Comparison of ENCODE assay signal across 8 cellular contexts in genomic region chr2:241686649-241687425, GRCh38. TPM values are rescaled to one million over a fixed set of nuclear protein-coding genes. Genes with fewer than 3 reads are reported as not detected.
A peak's percentile ranks its signal among the peaks of the same experiment; 100 is the strongest.
DNase-seq lines count a peak whose midpoint lies in the region; ATAC-seq and TF ChIP-seq lines count a peak whose summit lies in the region.

DTYMK (minus strand) TSS chr2:241686815; CDS start chr2:241686783, 32 bp downstream.

- peak within 1 kb of the TSS; percentile 67 for H3K27ac ChIP-seq in RWPE2 (ENCODE audit: poor library complexity, severe bottlenecking)

- peaks cover 3% of the 10 kb centered on the region; the same call in 1 of the 2 replicates for H3K36me3 ChIP-seq in Loucy (ENCODE audit: insufficient read depth, low read length)
- H3K36me3 ChIP-seq in RWPE2 (ENCODE audit: low read depth) = peaks cover 59% of the 10 kb centered on the region

- peak within 1 kb of the TSS; percentile 95 for H3K9ac ChIP-seq in Loucy (ENCODE audit: low read depth, low read length, poor library complexity, severe bottlenecking)

- H3K36me3 Mint-ChIP-seq in activated T-helper 2 cell treated with anti-CD3 and anti-CD28 coated beads, Interferon-gamma antibody, Interleukin-2, Interleukin-4, amounts not matched to agents 10 μg/mL and 5 μg/mL and 100 μg/mL, durations not matched to agents 14 hours and 24 hours and 36 hours (ENCODE audit: low read depth) = peaks cover 50% of the 10 kb centered on the region
- H3K36me3 Mint-ChIP-seq in natural killer cell = no peaks in the 10 kb centered on the region

- peaks cover 15% of the 10 kb centered on the region for H3K4me1 Mint-ChIP-seq in activated T-helper 2 cell treated with anti-CD3 and anti-CD28 coated beads, Interferon-gamma antibody, Interleukin-2, Interleukin-4, amounts not matched to agents 10 μg/mL and 5 μg/mL and 100 μg/mL, durations not matched to agents 14 hours and 24 hours and 36 hours (ENCODE audit: low read depth)
- peaks cover 26 to 28% of the 10 kb centered on the region in 2 donors for H3K4me1 Mint-ChIP-seq in natural killer cell

- peak within 1 kb of the TSS; percentile 96 for H3K27ac Mint-ChIP-seq in activated T-helper 2 cell treated with anti-CD3 and anti-CD28 coated beads, Interferon-gamma antibody, Interleukin-2, Interleukin-4, amounts not matched to agents 10 μg/mL and 5 μg/mL and 100 μg/mL, durations not matched to agents 14 hours and 24 hours and 36 hours
- peak within 1 kb of the TSS; percentile 87 to 88 for H3K27ac Mint-ChIP-seq in natural killer cell

- peaks cover 6% of the 10 kb centered on the region for H4K20me1 ChIP-seq in Loucy (ENCODE audit: insufficient read depth, low read length, poor library complexity, severe bottlenecking)

- H3K9me3 Mint-ChIP-seq in activated T-helper 2 cell treated with anti-CD3 and anti-CD28 coated beads, Interferon-gamma antibody, Interleukin-2, Interleukin-4, amounts not matched to agents 10 μg/mL and 5 μg/mL and 100 μg/mL, durations not matched to agents 14 hours and 24 hours and 36 hours = no peaks in the 10 kb centered on the region
- H3K9me3 Mint-ChIP-seq in natural killer cell = no peaks in the 10 kb centered on the region

- H3K27me3 ChIP-seq in Loucy (ENCODE audit: insufficient read depth, low read length, poor library complexity, severe bottlenecking) (no peaks in the 10 kb centered on the region), RWPE2 (ENCODE audit: insufficient read depth, poor library complexity, severe bottlenecking) (no peaks in the 10 kb centered on the region)

- no peaks in the 10 kb centered on the region for H3K9me2 ChIP-seq in Loucy (replicated peaks; ENCODE audit: low read depth, low read length)

- H3K79me2 ChIP-seq in Loucy (ENCODE audit: insufficient read depth, low read length) = peaks cover 78% of the 10 kb centered on the region

- intact Hi-C loops in activated T-helper 2 cell treated with anti-CD3 and anti-CD28 coated beads, Interferon-gamma antibody, Interleukin-2, Interleukin-4, amounts not matched to agents 10 μg/mL and 5 μg/mL and 100 μg/mL, durations not matched to agents 14 hours and 24 hours and 36 hours (cut with micrococcal nuclease) = loop anchor here (1.0 to 5.0 kb wide), 5 partner anchors 15 to 585 kb away; partner anchors contain the start of genes ATG4B, D2HGDH, ING5 and MTERF4
- intact Hi-C loops in natural killer cell (cut with micrococcal nuclease) = loop anchor here (1.0 to 10.0 kb wide), 4 partner anchors 15 to 372 kb away; partner anchors contain the start of genes HDLBP, ING5 and SEPTIN2

- H3F3A ChIP-seq in Loucy (ENCODE audit: low read depth) = no peaks in the 10 kb centered on the region

- DNase-seq in EH (ENCODE audit: low read depth) (peak; percentile 97), H4 (ENCODE audit: low spot score) (peak; percentile 90), RWPE2 (ENCODE audit: low spot score) (peak; percentile 94), fibroblast of mammary gland (ENCODE audit: low read depth) (peak; percentile 92), natural killer cell (peak; percentile 96)
- DNase-seq in activated T-helper 2 cell treated with anti-CD3 and anti-CD28 coated beads, Interferon-gamma antibody, Interleukin-2, Interleukin-4, amounts not matched to agents 10 μg/mL and 5 μg/mL and 100 μg/mL, durations not matched to agents 14 hours and 24 hours and 36 hours (ENCODE audit: low spot score) = peak; percentile 96
- DNase-seq in stimulated activated naive CD4-positive, alpha-beta T cell treated with Interleukin-2 at 50 U/mL for 16 hours (lab: John Stamatoyannopoulos, UW) = peak; percentile 95

- H3K27me3 Mint-ChIP-seq in activated T-helper 2 cell treated with anti-CD3 and anti-CD28 coated beads, Interferon-gamma antibody, Interleukin-2, Interleukin-4, amounts not matched to agents 10 μg/mL and 5 μg/mL and 100 μg/mL, durations not matched to agents 14 hours and 24 hours and 36 hours (ENCODE audit: low read depth) = no peaks in the 10 kb centered on the region
- no peaks in the 10 kb centered on the region for H3K27me3 Mint-ChIP-seq in natural killer cell (ENCODE audit: low read depth in 2 of 2)

- H2AFZ ChIP-seq in Loucy (ENCODE audit: low read length) = peak within 1 kb of the TSS; percentile 82

- ATAC-seq in RWPE2 (ENCODE audit: low read depth) = peak; percentile 98
- ATAC-seq in natural killer cell = peak; percentile 93 to 98 (median 93)

- H3K4me3 Mint-ChIP-seq in activated T-helper 2 cell treated with anti-CD3 and anti-CD28 coated beads, Interferon-gamma antibody, Interleukin-2, Interleukin-4, amounts not matched to agents 10 μg/mL and 5 μg/mL and 100 μg/mL, durations not matched to agents 14 hours and 24 hours and 36 hours (ENCODE audit: low read depth) = peak within 1 kb of the TSS; percentile 88
- peak within 1 kb of the TSS; percentile 94 for H3K4me3 Mint-ChIP-seq in natural killer cell

- peak within 1 kb of the TSS; percentile 99 for H3K4me2 ChIP-seq in Loucy (ENCODE audit: low read depth, low read length, poor library complexity, severe bottlenecking)

- H3K4me1 ChIP-seq in Loucy (ENCODE audit: insufficient read depth, low read length, poor library complexity, severe bottlenecking) = peaks cover 22% of the 10 kb centered on the region
- H3K4me1 ChIP-seq in RWPE2 (ENCODE audit: insufficient read depth, poor library complexity, severe bottlenecking) = peaks cover 9% of the 10 kb centered on the region

- H3K9me3 ChIP-seq in Loucy (ENCODE audit: insufficient read depth, low read depth, low read length) = no peaks in the 10 kb centered on the region
- no peaks in the 10 kb centered on the region for H3K9me3 ChIP-seq in RWPE2 (ENCODE audit: severe bottlenecking)

- H3K4me3 ChIP-seq in Loucy (ENCODE audit: low read length, poor library complexity, severe bottlenecking) (peak within 1 kb of the TSS; percentile 95), RWPE2 (ENCODE audit: severe bottlenecking) (peak within 1 kb of the TSS; percentile 86), fibroblast of mammary gland (ENCODE audit: control insufficient read depth, low read depth, low read length) (peak within 1 kb of the TSS; percentile 97)

- no peak for TF ChIP-seq CTCF in Loucy (conservative IDR thresholded peaks at IDR 0.05; ENCODE audit: low read length)
- no peak for TF ChIP-seq CTCF in RWPE2 (IDR thresholded peaks at IDR 0.05; ENCODE audit: poor library complexity, severe bottlenecking)
- TF ChIP-seq CTCF in fibroblast of mammary gland (conservative IDR thresholded peaks at IDR 0.05; ENCODE audit: control insufficient read depth, insufficient read depth, low read depth, low read length) = no peak
- TF ChIP-seq CTCF in natural killer cell (IDR thresholded peaks at IDR 0.05) = no peak

RNA-seq across cellular contexts. Expression of gene DTYMK, which starts in this region (rescaled TPM):
- 87.5 and 96.1 TPM in 2 replicates for total RNA-seq in H4 (2014; rRNA removed; shearing (Covaris generic))
- 95.9 and 98.2 TPM in 2 replicates for total RNA-seq in activated T-helper 2 cell treated with anti-CD3 and anti-CD28 coated beads, Interferon-gamma antibody, Interleukin-2, Interleukin-4, amounts not matched to agents 10 μg/mL and 5 μg/mL and 100 μg/mL, durations not matched to agents 14 hours and 24 hours and 36 hours
- total RNA-seq in natural killer cell = 10 to 100 TPM; 15.4 to 17.5 (median 15.6) TPM

Comparison
In these comparisons a context has a peak if more than half of its experiments do, and no peak if none do; other contexts are left out.
1. Peak in every context shown above with its lines: DNase-seq, ATAC-seq, H3K4me3 ChIP-seq and H3K27ac ChIP-seq.